ENCODE assay signal across 21 cellular contexts in genomic region chr1:160733933-160734332, GRCh38. TPM values are rescaled to one million over a fixed set of nuclear protein-coding genes. Genes with fewer than 3 reads are reported as not detected.
DNase-seq lines count a peak whose midpoint lies in the region; ATAC-seq and TF ChIP-seq lines count a peak whose summit lies in the region.
"Had no signal": no experiment of that assay in that cellular context is flagged by ENCODE, and none has a peak within 500 bp of the region (broad histone marks: within the 10 kb centered on the region; RNA-seq: fewer than 3 reads in every experiment).

No MANE protein-coding gene starts in this region.

- H3K4me3 ChIP-seq in KMS-11 (IDR thresholded peaks at IDR 0.05; ENCODE audit: insufficient read depth, low read depth, low read length) (no peak overlapping the region), neural progenitor cell (no peak overlapping the region), psoas muscle (no peak overlapping the region)
- H3K4me3 ChIP-seq: dorsolateral prefrontal cortex, gastroesophageal sphincter, ovary, SJSA1 had no signal

- no peak overlapping the region for H3K9ac ChIP-seq in KMS-11
- no peak overlapping the region for H3K9ac ChIP-seq in neural progenitor cell

- H3K27ac ChIP-seq in KMS-11 (no peak overlapping the region), neural progenitor cell (no peak overlapping the region), psoas muscle (no peak overlapping the region)
- H3K27ac ChIP-seq: dorsolateral prefrontal cortex, gastroesophageal sphincter, ovary, SJSA1 had no signal

- peak overlapping the region; percentile 39 for H3K4me3 Mint-ChIP-seq in activated CD8-positive, alpha-beta memory T cell treated with anti-CD3 and anti-CD28 coated beads, Interleukin-2, amount 10 ng/mL, durations not matched to agents 7 days and 5 days
- peak overlapping the region; percentile 48 for H3K4me3 Mint-ChIP-seq in activated CD8-positive, alpha-beta T cell treated with anti-CD3 and anti-CD28 coated beads, Interleukin-2, amount 10 ng/mL, durations not matched to agents 7 days and 5 days
- H3K4me3 Mint-ChIP-seq in natural killer cell (peak overlapping the region; percentile 65), neural progenitor cell (no peak overlapping the region)

- peaks cover 12% of the 10 kb centered on the region for H3K9me3 ChIP-seq in neural progenitor cell (ENCODE audit: low read depth)
- H3K9me3 ChIP-seq in psoas muscle: no peaks in the 10 kb centered on the region
- H3K9me3 ChIP-seq: ovary, SJSA1 had no signal

- peaks cover 10% of the 10 kb centered on the region for H3K4me1 ChIP-seq in KMS-11 (ENCODE audit: low read depth, poor library complexity, severe bottlenecking)
- H3K4me1 ChIP-seq in neural progenitor cell: no peaks in the 10 kb centered on the region
- no peaks in the 10 kb centered on the region for H3K4me1 ChIP-seq in psoas muscle
- H3K4me1 ChIP-seq: Caco-2, gastroesophageal sphincter, SJSA1 had no signal

- DNase-seq in activated CD8-positive, alpha-beta memory T cell treated with anti-CD3 and anti-CD28 coated beads, Interleukin-2, amount 10 ng/mL, durations not matched to agents 7 days and 5 days: no peak
- no peak for DNase-seq in activated CD8-positive, alpha-beta memory T cell treated with anti-CD3 and anti-CD28 coated beads for 24 hours
- no peak for DNase-seq in activated CD8-positive, alpha-beta T cell treated with anti-CD3 and anti-CD28 coated beads, Interleukin-2, amount 10 ng/mL, durations not matched to agents 7 days and 5 days
- DNase-seq in natural killer cell (no peak), neural progenitor cell (ENCODE audit: low spot score) (no peak), psoas muscle (no peak)
- DNase-seq: Caco-2; dorsolateral prefrontal cortex; erythroblast; NCI-H2029; NCI-H510A treated with DMSO at 0.1 percent for 48 hours; OCI-M1; ovary; stimulated activated CD4-positive, alpha-beta T cell treated with anti-CD3 and anti-CD28 coated beads, Interleukin-1b, Interleukin-23, amount 100 ng/mL, for 48 hours; substantia nigra had no signal

- peaks cover 21% of the 10 kb centered on the region for H3K9me3 Mint-ChIP-seq in activated CD8-positive, alpha-beta memory T cell treated with anti-CD3 and anti-CD28 coated beads, Interleukin-2, amount 10 ng/mL, durations not matched to agents 7 days and 5 days (ENCODE audit: low read depth)
- H3K9me3 Mint-ChIP-seq in activated CD8-positive, alpha-beta T cell treated with anti-CD3 and anti-CD28 coated beads, Interleukin-2, amount 10 ng/mL, durations not matched to agents 7 days and 5 days (ENCODE audit: insufficient read depth): peaks cover 33% of the 10 kb centered on the region
- H3K9me3 Mint-ChIP-seq in natural killer cell: peaks cover 2 to 16% of the 10 kb centered on the region in 2 donors
- peaks cover 4% of the 10 kb centered on the region for H3K9me3 Mint-ChIP-seq in neural progenitor cell

- H3K36me3 Mint-ChIP-seq in activated CD8-positive, alpha-beta memory T cell treated with anti-CD3 and anti-CD28 coated beads, Interleukin-2, amount 10 ng/mL, durations not matched to agents 7 days and 5 days: peaks cover 60% of the 10 kb centered on the region
- peaks cover 59% of the 10 kb centered on the region for H3K36me3 Mint-ChIP-seq in activated CD8-positive, alpha-beta T cell treated with anti-CD3 and anti-CD28 coated beads, Interleukin-2, amount 10 ng/mL, durations not matched to agents 7 days and 5 days (ENCODE audit: low read depth)
- peaks cover 28% of the 10 kb centered on the region for H3K36me3 Mint-ChIP-seq in natural killer cell
- no peaks in the 10 kb centered on the region for H3K36me3 Mint-ChIP-seq in neural progenitor cell

- TF ChIP-seq CTCF in KMS-11 (conservative IDR thresholded peaks at IDR 0.05; ENCODE audit: low read depth, low read length): no peak
- no peak for TF ChIP-seq CTCF in natural killer cell (IDR thresholded peaks at IDR 0.05)
- TF ChIP-seq CTCF in neural progenitor cell (IDR thresholded peaks at IDR 0.05): no peak
- no peak for TF ChIP-seq CTCF in psoas muscle (IDR thresholded peaks at IDR 0.05)

- H3K4me2 ChIP-seq in KMS-11 (peak overlapping the region; percentile 11), neural progenitor cell (no peak overlapping the region)

- no peaks in the 10 kb centered on the region; the same call in 1 of the 2 replicates for H3K27me3 ChIP-seq in KMS-11 (ENCODE audit: insufficient read depth, low read depth)
- no peaks in the 10 kb centered on the region for H3K27me3 ChIP-seq in neural progenitor cell
- H3K27me3 ChIP-seq in psoas muscle (ENCODE audit: insufficient read depth in 3 of 3, low read length in 2 of 3): no peaks in the 10 kb centered on the region
- H3K27me3 ChIP-seq: gastroesophageal sphincter, ovary, SJSA1 had no signal

- H3K79me2 ChIP-seq in KMS-11 (ENCODE audit: insufficient read depth, low read depth): no peaks in the 10 kb centered on the region
- no peaks in the 10 kb centered on the region for H3K79me2 ChIP-seq in neural progenitor cell (ENCODE audit: low read depth)

- H2AFZ ChIP-seq in KMS-11 (ENCODE audit: low read depth) (peak overlapping the region; percentile 4; the same call in 1 of the 2 replicates), neural progenitor cell (replicated peaks) (no peak overlapping the region)

- H3K36me3 ChIP-seq in KMS-11 (ENCODE audit: insufficient read depth): no peaks in the 10 kb centered on the region
- H3K36me3 ChIP-seq in neural progenitor cell: no peaks in the 10 kb centered on the region
- no peaks in the 10 kb centered on the region for H3K36me3 ChIP-seq in psoas muscle (ENCODE audit: insufficient read depth in 1 of 2, low read depth in 1 of 2)
- H3K36me3 ChIP-seq: gastroesophageal sphincter, ovary, SJSA1 had no signal

- H3K4me1 Mint-ChIP-seq in activated CD8-positive, alpha-beta memory T cell treated with anti-CD3 and anti-CD28 coated beads, Interleukin-2, amount 10 ng/mL, durations not matched to agents 7 days and 5 days: peaks cover 47% of the 10 kb centered on the region
- H3K4me1 Mint-ChIP-seq in activated CD8-positive, alpha-beta T cell treated with anti-CD3 and anti-CD28 coated beads, Interleukin-2, amount 10 ng/mL, durations not matched to agents 7 days and 5 days (ENCODE audit: low read depth): peaks cover 50% of the 10 kb centered on the region
- H3K4me1 Mint-ChIP-seq in natural killer cell (peaks cover 52 to 69% of the 10 kb centered on the region in 2 donors), neural progenitor cell (no peaks in the 10 kb centered on the region)

- POLR2A ChIA-PET in activated CD8-positive, alpha-beta T cell treated with anti-CD3 and anti-CD28 coated beads, Interleukin-2, amount 10 ng/mL, durations not matched to agents 7 days and 5 days (lab: Charles Lee): no interaction called here

- H3K27me3 Mint-ChIP-seq in activated CD8-positive, alpha-beta memory T cell treated with anti-CD3 and anti-CD28 coated beads, Interleukin-2, amount 10 ng/mL, durations not matched to agents 7 days and 5 days: no peaks in the 10 kb centered on the region
- no peaks in the 10 kb centered on the region for H3K27me3 Mint-ChIP-seq in activated CD8-positive, alpha-beta T cell treated with anti-CD3 and anti-CD28 coated beads, Interleukin-2, amount 10 ng/mL, durations not matched to agents 7 days and 5 days (ENCODE audit: low read depth)
- H3K27me3 Mint-ChIP-seq in natural killer cell (ENCODE audit: low read depth in 2 of 2) (no peaks in the 10 kb centered on the region), neural progenitor cell (ENCODE audit: insufficient read depth, low read depth) (peaks cover 2% of the 10 kb centered on the region)

- H4K20me1 ChIP-seq in KMS-11 (ENCODE audit: insufficient read depth) (no peaks in the 10 kb centered on the region), neural progenitor cell (ENCODE audit: low read depth) (no peaks in the 10 kb centered on the region)

- peak; percentile 51 for ATAC-seq in activated CD8-positive, alpha-beta memory T cell treated with anti-CD3 and anti-CD28 coated beads, Interleukin-2, amount 10 ng/mL, durations not matched to agents 7 days and 5 days
- ATAC-seq in activated CD8-positive, alpha-beta T cell treated with anti-CD3 and anti-CD28 coated beads, Interleukin-2, amount 10 ng/mL, durations not matched to agents 7 days and 5 days: peak; percentile 28
- peak in 1 of 3 donors; percentile 37 for ATAC-seq in natural killer cell
- ATAC-seq in psoas muscle: no peak
- ATAC-seq in GM19324 (IDR thresholded peaks at IDR 0.05; ENCODE audit: low FRiP score, unreplicated experiment): no peak
- ATAC-seq: gastroesophageal sphincter, sciatic nerve had no signal

- intact Hi-C loops in natural killer cell (cut with micrococcal nuclease): loop anchor here (1.0 kb wide), 1 partner anchor 21 kb away; no protein-coding TSS in a partner anchor
- intact Hi-C loops in psoas muscle (cut with DNase I): no loop called here

- peak overlapping the region; percentile 75 for H3K27ac Mint-ChIP-seq in activated CD8-positive, alpha-beta memory T cell treated with anti-CD3 and anti-CD28 coated beads, Interleukin-2, amount 10 ng/mL, durations not matched to agents 7 days and 5 days
- peak overlapping the region; percentile 75 for H3K27ac Mint-ChIP-seq in activated CD8-positive, alpha-beta T cell treated with anti-CD3 and anti-CD28 coated beads, Interleukin-2, amount 10 ng/mL, durations not matched to agents 7 days and 5 days
- H3K27ac Mint-ChIP-seq in natural killer cell (peak overlapping the region; percentile 88 to 96), neural progenitor cell (no peak overlapping the region)

- CTCF ChIA-PET in activated CD8-positive, alpha-beta memory T cell treated with anti-CD3 and anti-CD28 coated beads, Interleukin-2, amount 10 ng/mL, durations not matched to agents 7 days and 5 days (lab: Charles Lee): interaction anchor here (1.1 to 2.5 kb wide), 5 partner anchors 10 to 35 kb away, joined by 3 to 19 read pairs (median 5); no protein-coding TSS in a partner anchor
- CTCF ChIA-PET in activated CD8-positive, alpha-beta T cell treated with anti-CD3 and anti-CD28 coated beads, Interleukin-2, amount 10 ng/mL, durations not matched to agents 7 days and 5 days (lab: Charles Lee): interaction anchor here (0.8 to 2.9 kb wide), 10 partner anchors 10 to 257 kb away, joined by 3 to 38 read pairs (median 4); no protein-coding TSS in a partner anchor

- H3F3A ChIP-seq in neural progenitor cell (ENCODE audit: low read depth): no peaks in the 10 kb centered on the region

RNA-seq across cellular contexts. Expression of gene SLAMF7, which starts 5.1 kb away (rescaled TPM):
- 100 to 1,000 TPM; 107 to 126 TPM for total RNA-seq in activated CD8-positive, alpha-beta memory T cell treated with anti-CD3 and anti-CD28 coated beads, Interleukin-2, amount 10 ng/mL, durations not matched to agents 7 days and 5 days
- 100 to 1,000 TPM in 1 of 2 experiments, 10 to 100 TPM in 1; 88.5 to 102 TPM for total RNA-seq in activated CD8-positive, alpha-beta T cell treated with anti-CD3 and anti-CD28 coated beads, Interleukin-2, amount 10 ng/mL, durations not matched to agents 7 days and 5 days
- total RNA-seq in natural killer cell: 100 to 1,000 TPM; 191 to 301 (median 227) TPM
- not detected in 2 replicates for total RNA-seq in neural progenitor cell (ENCODE audit: low replicate concordance)
- under 1 TPM; 0.08 to 0.79 (median 0.73) TPM for total RNA-seq in psoas muscle
- polyA plus RNA-seq in psoas muscle: under 1 TPM in 2 of 3 donors, not detected in 1; 0.06 to 0.07 TPM
- total RNA-seq: Caco-2, SJSA1 had no signal

RNA-seq across cellular contexts. Expression of gene CD48, which starts 22.3 kb away (rescaled TPM):
- total RNA-seq in activated CD8-positive, alpha-beta memory T cell treated with anti-CD3 and anti-CD28 coated beads, Interleukin-2, amount 10 ng/mL, durations not matched to agents 7 days and 5 days: 100 to 1,000 TPM; 304 to 332 TPM
- total RNA-seq in activated CD8-positive, alpha-beta T cell treated with anti-CD3 and anti-CD28 coated beads, Interleukin-2, amount 10 ng/mL, durations not matched to agents 7 days and 5 days: 100 to 1,000 TPM; 325 to 327 TPM
- total RNA-seq in natural killer cell: 100 to 1,000 TPM; 213 to 249 (median 223) TPM
- total RNA-seq in neural progenitor cell (ENCODE audit: low replicate concordance): not detected in 2 replicates
- total RNA-seq in psoas muscle: 1 to 10 TPM in 2 of 4 donors, under 1 TPM in 2; 0.76 to 1.7 (median 1.1) TPM
- under 1 TPM; 0.35 to 1.00 (median 0.91) TPM for polyA plus RNA-seq in psoas muscle
- total RNA-seq: bronchial epithelial cell, Caco-2, SJSA1 had no signal

Comparison
In these comparisons a context has a peak if more than half of its experiments do, and no peak if none do; other contexts are left out.
1. ATAC-seq: peak in activated CD8-positive, alpha-beta memory T cell treated with anti-CD3 and anti-CD28 coated beads, Interleukin-2, amount 10 ng/mL, durations not matched to agents 7 days and 5 days (single experiment) and activated CD8-positive, alpha-beta T cell treated with anti-CD3 and anti-CD28 coated beads, Interleukin-2, amount 10 ng/mL, durations not matched to agents 7 days and 5 days (single experiment); none in psoas muscle (0 of 4) and GM19324 (single experiment).
2. RNA of gene SLAMF7, which starts 5.1 kb away (total RNA-seq): 191 to 301 TPM in natural killer cell, 107 to 126 TPM in activated CD8-positive, alpha-beta memory T cell treated with anti-CD3 and anti-CD28 coated beads, Interleukin-2, amount 10 ng/mL, durations not matched to agents 7 days and 5 days and 88.5 to 102 TPM in activated CD8-positive, alpha-beta T cell treated with anti-CD3 and anti-CD28 coated beads, Interleukin-2, amount 10 ng/mL, durations not matched to agents 7 days and 5 days; 0.08 to 0.79 TPM in psoas muscle and not detected in neural progenitor cell; every median in the first group is over 10 times any median in the second.
3. RNA of gene CD48, which starts 22.3 kb away (total RNA-seq): 304 to 332 TPM in activated CD8-positive, alpha-beta memory T cell treated with anti-CD3 and anti-CD28 coated beads, Interleukin-2, amount 10 ng/mL, durations not matched to agents 7 days and 5 days, 325 to 327 TPM in activated CD8-positive, alpha-beta T cell treated with anti-CD3 and anti-CD28 coated beads, Interleukin-2, amount 10 ng/mL, durations not matched to agents 7 days and 5 days and 213 to 249 TPM in natural killer cell; 0.76 to 1.7 TPM in psoas muscle and not detected in neural progenitor cell; every median in the first group is over 10 times any median in the second.